21 cellular contexts compared by ENCODE assay signal in the genomic region with DNA sequence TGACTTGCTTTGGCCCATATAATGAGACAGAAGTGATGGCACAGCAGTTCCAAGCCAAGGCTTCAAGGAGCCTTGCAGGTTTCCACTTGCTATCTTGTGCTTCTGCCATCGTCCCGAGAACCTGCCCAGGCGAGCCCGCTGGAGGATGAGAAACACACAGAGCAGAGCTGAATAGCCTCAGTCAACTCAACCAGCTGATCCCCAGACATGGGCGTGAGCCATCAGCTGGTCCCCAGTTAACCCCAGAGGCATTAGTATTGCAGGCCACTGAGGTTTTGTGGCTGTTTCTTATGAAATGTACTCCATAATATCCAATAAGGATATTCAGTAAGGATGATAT. TPM values are rescaled to one million over a fixed set of nuclear protein-coding genes. Genes with fewer than 3 reads are reported as not detected.
DNase-seq lines count a peak whose midpoint lies in the region; ATAC-seq, FAIRE-seq and TF ChIP-seq lines count a peak whose summit lies in the region.
"Had no signal": no experiment of that assay in that cellular context is flagged by ENCODE, and none has a peak within 500 bp of the region (broad histone marks: within the 10 kb centered on the region; RNA-seq: fewer than 3 reads in every experiment).

No MANE protein-coding gene starts in this region.

- no peaks in the 10 kb centered on the region for H3K79me2 ChIP-seq in HepG2 (ENCODE audit: insufficient read depth, low read length)
- no peaks in the 10 kb centered on the region for H3K79me2 ChIP-seq in mammary epithelial cell (ENCODE audit: insufficient read depth, low read length)
- no peaks in the 10 kb centered on the region for H3K79me2 ChIP-seq in SK-N-SH (ENCODE audit: insufficient read depth)

- in situ Hi-C loops in HepG2 (cut with HindIII; ENCODE audit: extremely low pct_ligation_motif_present, low pct_unique_long_range_greater_than_20kb): no loop called here
- in situ Hi-C loops in mammary epithelial cell (cut with MboI; ENCODE audit: low sequenced_read_pairs in 2 of 2): no loop called here

- TF ChIP-seq CTCF in HepG2 (CRISPR knock-in tag; IDR thresholded peaks at IDR 0.05) (no peak), right lobe of liver (IDR thresholded peaks at IDR 0.05) (no peak), mammary epithelial cell (conservative IDR thresholded peaks at IDR 0.05 in 1 of 2, IDR thresholded peaks at IDR 0.05 in 1 of 2; ENCODE audit: extremely low read depth in 1 of 2, insufficient read depth in 1 of 2, low read depth in 1 of 2, low read length in 2 of 2) (no peak), lower lobe of right lung (IDR thresholded peaks at IDR 0.05) (no peak), SK-N-SH (IDR thresholded peaks at IDR 0.05) (no peak)

- H3K27ac ChIP-seq in HepG2 (ENCODE audit: extremely low read length, insufficient read depth, low read length) (no peak overlapping the region), right lobe of liver (no peak overlapping the region), mammary epithelial cell (ENCODE audit: insufficient read depth, low read depth, low read length) (no peak overlapping the region), lower lobe of right lung (no peak overlapping the region), SK-N-SH (ENCODE audit: low read depth in 2 of 2, low read length in 1 of 2) (no peak overlapping the region)
- H3K27ac ChIP-seq: 22Rv1, KMS-11 had no signal

- ATAC-seq in HepG2 (no peak), right lobe of liver (no peak), lower lobe of right lung (peak in 1 of 2 donors; percentile 47)
- ATAC-seq: Panc1, Right ventricle myocardium inferior had no signal

- H3K4me2 ChIP-seq in HepG2 (ENCODE audit: low read depth, low read length) (no peak overlapping the region), mammary epithelial cell (ENCODE audit: insufficient read depth, low read depth, low read length) (peak overlapping the region; percentile 71), SK-N-SH (no peak overlapping the region)
- H3K4me2 ChIP-seq: KMS-11 had no signal

- DNase-seq in HepG2 (ENCODE audit: low spot score) (no peak), right lobe of liver (no peak), mammary epithelial cell (peak; percentile 97), lower lobe of right lung (peak; percentile 59), SK-N-SH (no peak), germinal center (ENCODE audit: low spot score) (no peak), T-helper 1 cell (no peak)
- DNase-seq in effector CD8-positive, alpha-beta T cell (lab: John Stamatoyannopoulos, UW): no peak
- DNase-seq: CD4-positive, CD25-positive, alpha-beta regulatory T cell; DMS153; H7; HFFc6; NCI-H1436; NCI-H1930; NCI-H226; NCI-H524; NCI-H82 had no signal

- CTCF ChIA-PET in HepG2 (lab: Yijun Ruan, JAX; ENCODE audit: low intra/inter-chr PET ratio, low total read pairs) (no interaction called here), mammary epithelial cell (lab: Charles Lee; ENCODE audit: low non-redundant PET) (interaction anchor here (0.7 kb wide), 1 partner anchor 111 kb away, joined by 6 read pairs; no protein-coding TSS in a partner anchor), SK-N-SH (lab: Yijun Ruan, JAX) (no interaction called here)

- no peak for FAIRE-seq in HepG2 (lab: Jason Lieb, UNC)

- dilution Hi-C loops in mammary epithelial cell (cut with HindIII; ENCODE audit: low sequenced_read_pairs): no loop called here

- TF ChIP-seq POLR2A in HepG2 (IDR thresholded peaks at IDR 0.05; ENCODE audit: insufficient read depth in 1 of 2, low read depth in 2 of 2, low read length in 2 of 2) (no peak), right lobe of liver (IDR thresholded peaks at IDR 0.05) (no peak)

- H3K9ac ChIP-seq in HepG2 (ENCODE audit: insufficient read depth, low read depth, low read length) (no peak overlapping the region), mammary epithelial cell (ENCODE audit: insufficient read depth, low read length) (no peak overlapping the region), SK-N-SH (no peak overlapping the region)
- H3K9ac ChIP-seq: KMS-11 had no signal

- H3K27me3 ChIP-seq in HepG2 (ENCODE audit: control insufficient read depth in 1 of 2, insufficient read depth in 2 of 2, low read length in 2 of 2): peaks cover 5 to 9% of the 10 kb centered on the region in 2 experiments; a peak in 2 of 5 replicates
- H3K27me3 ChIP-seq in right lobe of liver: no peaks in the 10 kb centered on the region
- no peaks in the 10 kb centered on the region for H3K27me3 ChIP-seq in mammary epithelial cell (ENCODE audit: insufficient read depth, low read length)
- H3K27me3 ChIP-seq in lower lobe of right lung (ENCODE audit: low read depth): no peaks in the 10 kb centered on the region
- no peaks in the 10 kb centered on the region; the same call in 1 of the 2 replicates for H3K27me3 ChIP-seq in SK-N-SH (ENCODE audit: insufficient read depth)

- no peak for TF ChIP-seq EP300 in HepG2 (IDR thresholded peaks at IDR 0.05; ENCODE audit: low read depth in 2 of 2, low read length in 2 of 2)
- TF ChIP-seq EP300 in HepG2 (CRISPR knock-in tag; IDR thresholded peaks at IDR 0.05; ENCODE audit: borderline replicate concordance): no peak
- no peak for TF ChIP-seq EP300 in SK-N-SH (IDR thresholded peaks at IDR 0.05; ENCODE audit: borderline replicate concordance in 1 of 2, low read depth in 1 of 2, low read length in 1 of 2)

- H3F3A ChIP-seq in SK-N-SH (replicated peaks; ENCODE audit: insufficient read depth): no peaks in the 10 kb centered on the region

- H4K20me1 ChIP-seq in HepG2 (ENCODE audit: insufficient read depth, low read length) (no peaks in the 10 kb centered on the region), mammary epithelial cell (ENCODE audit: insufficient read depth, low read length) (no peaks in the 10 kb centered on the region), SK-N-SH (ENCODE audit: insufficient read depth) (no peaks in the 10 kb centered on the region)

- H3K4me3 ChIP-seq in HepG2 (replicated peaks in 1 of 3; ENCODE audit: insufficient read depth in 1 of 3, low read depth in 2 of 3, low read length in 3 of 3): no peak overlapping the region
- H3K4me3 ChIP-seq in right lobe of liver: no peak overlapping the region
- H3K4me3 ChIP-seq in mammary epithelial cell (replicated peaks in 1 of 3; ENCODE audit: insufficient read depth in 1 of 3, low read depth in 2 of 3, low read length in 3 of 3): no peak overlapping the region
- H3K4me3 ChIP-seq in lower lobe of right lung: no peak overlapping the region
- no peak overlapping the region for H3K4me3 ChIP-seq in SK-N-SH (ENCODE audit: low read depth in 2 of 2, low read length in 1 of 2)

- WGBS in HepG2 (ENCODE audit: low lambda C conversion rate): 41% methylated on average over 5 of the region's 5 CpGs
- WGBS in right lobe of liver (ENCODE audit: insufficient coverage, low coverage, low lambda C conversion rate, missing lambda C conversion rate): 92% methylated on average over 2 of the region's 5 CpGs
- WGBS in mammary epithelial cell (ENCODE audit: low coverage, missing lambda C conversion rate): 0% methylated on average over 4 of the region's 5 CpGs
- 74% methylated on average over 5 of the region's 5 CpGs for WGBS in SK-N-SH (ENCODE audit: low lambda C conversion rate)

- H3K9me3 ChIP-seq in HepG2 (ENCODE audit: low read length) (no peaks in the 10 kb centered on the region), right lobe of liver (no peaks in the 10 kb centered on the region), mammary epithelial cell (replicated peaks; ENCODE audit: insufficient read depth, low read length) (no peaks in the 10 kb centered on the region), lower lobe of right lung (no peaks in the 10 kb centered on the region), SK-N-SH (no peaks in the 10 kb centered on the region)

- POLR2A ChIA-PET in HepG2 (lab: Yijun Ruan, JAX): no interaction called here
- POLR2A ChIA-PET in SK-N-SH (lab: Yijun Ruan, JAX): no interaction called here

- no peaks in the 10 kb centered on the region for H3K9me2 ChIP-seq in SK-N-SH

- H2AFZ ChIP-seq in HepG2 (ENCODE audit: low read length) (no peak overlapping the region), mammary epithelial cell (ENCODE audit: low read depth, low read length) (peak overlapping the region; percentile 22), SK-N-SH (ENCODE audit: low read depth) (no peak overlapping the region)

- no peaks in the 10 kb centered on the region for H3K36me3 ChIP-seq in HepG2 (replicated peaks in 1 of 2; ENCODE audit: control insufficient read depth in 1 of 2, insufficient read depth in 2 of 2, low read length in 2 of 2)
- no peaks in the 10 kb centered on the region for H3K36me3 ChIP-seq in right lobe of liver
- no peaks in the 10 kb centered on the region for H3K36me3 ChIP-seq in mammary epithelial cell (ENCODE audit: insufficient read depth, low read length)
- H3K36me3 ChIP-seq in lower lobe of right lung: no peaks in the 10 kb centered on the region
- H3K36me3 ChIP-seq in SK-N-SH (replicated peaks in 1 of 2; ENCODE audit: control insufficient read depth in 1 of 2, insufficient read depth in 2 of 2, low read length in 1 of 2): no peaks in the 10 kb centered on the region

- H3K4me1 ChIP-seq in HepG2 (ENCODE audit: insufficient read depth, low read length) (peaks cover 2% of the 10 kb centered on the region; the same call in 1 of the 2 replicates), right lobe of liver (no peaks in the 10 kb centered on the region), mammary epithelial cell (ENCODE audit: insufficient read depth, low read length) (peaks cover 18% of the 10 kb centered on the region), lower lobe of right lung (peaks cover 14% of the 10 kb centered on the region), SK-N-SH (ENCODE audit: control insufficient read depth in 1 of 2, insufficient read depth in 2 of 2, low read depth in 1 of 2, low read length in 1 of 2) (no peaks in the 10 kb centered on the region)

- TF ChIP-seq RAD21 in HepG2 (CRISPR knock-in tag; IDR thresholded peaks at IDR 0.05) (no peak), SK-N-SH (IDR thresholded peaks at IDR 0.05; ENCODE audit: low read length) (no peak)

- intact Hi-C loops in HepG2 (cut with micrococcal nuclease; ENCODE audit: unreplicated experiment) (no loop called here), right lobe of liver (cut with DNase I) (no loop called here), mammary epithelial cell (cut with micrococcal nuclease) (loop anchor here (1.0 kb wide), 1 partner anchor 11 kb away; no protein-coding TSS in a partner anchor), lower lobe of right lung (cut with DNase I) (no loop called here)

- no TSS peak for BruUV-seq in HepG2 (replicated peaks; lab: Mats Ljungman, UMichigan)
- BruUV-seq in mammary epithelial cell (replicated peaks; lab: Mats Ljungman, UMichigan): TSS peak; percentile 33

RNA-seq across cellular contexts. Expression of a gene that starts 57.7 kb away (rescaled TPM):
- 9.6 and 12.9 TPM in 2 replicates for total RNA-seq in HepG2 (2016; rRNA removed; fragmentation: Illumina TruSeq; extraction: Trizol)
- total RNA-seq in HepG2 (2016; cell fraction: cytosol; rRNA removed; fragmentation: Illumina TruSeq; extraction: Trizol; ENCODE audit: low read depth): 1.7 and 2.0 TPM in 2 replicates
- total RNA-seq in HepG2 (2016; cell fraction: insoluble cytoplasmic fraction; rRNA removed; fragmentation: Illumina TruSeq; extraction: Trizol): 10.1 and 11.2 TPM in 2 replicates
- total RNA-seq in HepG2 (2016; cell fraction: membrane; rRNA removed; fragmentation: Illumina TruSeq; extraction: Trizol): 5.0 and 5.2 TPM in 2 replicates
- 17.4 and 18.2 TPM in 2 replicates for total RNA-seq in HepG2 (2016; cell fraction: nucleus; rRNA removed; fragmentation: Illumina TruSeq; extraction: Trizol)
- 6.3 and 6.7 TPM in 2 replicates for polyA plus RNA-seq in HepG2 (2011; rRNA removed)
- polyA plus RNA-seq in HepG2 (2011; cell fraction: cytosol; rRNA removed): 1.8 and 4.4 TPM in 2 replicates
- polyA plus RNA-seq in HepG2 (2011; cell fraction: nucleus; rRNA removed): 9.4 and 12.1 TPM in 2 replicates
- 5.0 and 5.1 TPM in 2 replicates for polyA plus RNA-seq in HepG2 (2012)
- 0.69 and 0.74 TPM in 2 replicates for polyA plus RNA-seq in HepG2 (2016; cell fraction: cytosol; fragmentation: Illumina TruSeq; extraction: Trizol; ENCODE audit: low read depth)
- polyA plus RNA-seq in HepG2 (2016; cell fraction: insoluble cytoplasmic fraction; fragmentation: Illumina TruSeq; extraction: Trizol; ENCODE audit: low read depth): 8.8 and 8.9 TPM in 2 replicates
- polyA plus RNA-seq in HepG2 (2016; cell fraction: membrane; fragmentation: Illumina TruSeq; extraction: Trizol; ENCODE audit: low read depth): 1.7 and 2.4 TPM in 2 replicates
- 17.1 and 19.1 TPM in 2 replicates for polyA plus RNA-seq in HepG2 (2016; cell fraction: nucleus; fragmentation: Illumina TruSeq; extraction: Trizol; ENCODE audit: insufficient read depth, low read depth)
- polyA minus RNA-seq in HepG2 (2011; rRNA and poly(A)+ RNA removed; ENCODE audit: low replicate concordance): 2.9 and 4.9 TPM in 2 replicates
- polyA minus RNA-seq in HepG2 (2011; cell fraction: cytosol; rRNA and poly(A)+ RNA removed): 2.1 and 4.7 TPM in 2 replicates
- polyA minus RNA-seq in HepG2 (2011; cell fraction: nucleus; rRNA and poly(A)+ RNA removed): 32.1 and 32.7 TPM in 2 replicates
- 1 to 10 TPM; 3.6 to 9.2 (median 5.8) TPM for total RNA-seq in right lobe of liver
- 10 to 100 TPM; 17.3 to 34.4 TPM for total RNA-seq in mammary epithelial cell
- 6.4 TPM for polyA plus RNA-seq in mammary epithelial cell
- polyA minus RNA-seq in mammary epithelial cell: 56.2 TPM
- total RNA-seq in lower lobe of right lung: 120 TPM
- 8.7 and 11.3 TPM in 2 replicates for polyA plus RNA-seq in SK-N-SH (2012; rRNA removed)
- 9.2 and 10.4 TPM in 2 replicates for polyA plus RNA-seq in SK-N-SH (2012; cell fraction: cytosol; rRNA removed)
- polyA plus RNA-seq in SK-N-SH (2012; cell fraction: nucleus; rRNA removed): 18.0 and 32.4 TPM in 2 replicates

Comparison
In these comparisons a context has a peak if more than half of its experiments do, and no peak if none do; other contexts are left out.
1. DNase-seq: peak in mammary epithelial cell (single experiment) and lower lobe of right lung (single experiment); none in HepG2 (single experiment), right lobe of liver (0 of 3), effector CD8-positive, alpha-beta T cell (single experiment), SK-N-SH (single experiment), germinal center (single experiment) and T-helper 1 cell (0 of 5).